Comparison of ENCODE assay signal across 8 cellular contexts in the genomic region with DNA sequence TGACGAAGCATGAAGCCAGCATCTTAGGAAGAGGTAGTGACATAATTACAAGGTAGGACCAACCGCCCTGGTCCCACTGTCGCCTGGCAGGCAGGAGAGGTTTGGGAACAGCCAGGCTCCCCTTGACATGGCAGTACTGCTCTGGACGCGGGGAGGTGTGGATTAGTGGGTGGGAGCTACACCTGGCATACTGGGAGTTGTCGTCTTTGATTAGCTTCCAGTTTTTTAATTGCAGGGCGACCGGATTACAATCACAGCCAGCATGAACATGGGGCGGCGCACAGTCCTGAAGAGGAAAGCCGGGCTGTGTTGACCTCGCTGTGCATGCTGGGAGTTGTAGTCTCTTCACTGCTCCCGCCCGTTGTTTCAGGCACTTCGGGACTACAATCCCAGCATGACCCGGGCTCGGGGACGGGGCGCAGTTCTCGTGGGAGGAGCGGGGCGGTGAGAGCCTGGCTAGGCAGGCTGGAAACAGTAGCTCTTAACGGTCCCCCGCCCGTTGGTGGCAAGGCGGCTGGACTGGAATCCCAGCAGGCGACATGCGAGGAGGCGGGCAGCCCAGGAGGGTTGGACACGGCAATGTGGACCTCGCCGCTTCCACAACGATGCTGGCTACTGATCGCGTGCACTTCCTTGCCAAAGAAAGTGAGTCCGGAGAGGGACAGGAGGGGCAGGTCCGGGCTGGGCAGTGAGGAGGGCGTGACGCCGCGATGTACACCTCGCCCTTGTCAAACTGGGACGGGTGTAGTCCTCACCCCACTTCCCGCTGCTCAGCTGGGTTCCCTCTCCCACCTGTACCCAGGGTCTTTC.
DNase-seq lines count a peak whose midpoint lies in the region; ATAC-seq and TF ChIP-seq lines count a peak whose summit lies in the region.

No MANE protein-coding gene starts in this region.

- no peak for ATAC-seq in HG03159 (IDR thresholded peaks at IDR 0.05; ENCODE audit: unreplicated experiment)

- peaks cover 38% of the 10 kb centered on the region for H3K9me3 ChIP-seq in A673 (ENCODE audit: low read depth, low read length, poor library complexity, severe bottlenecking)

- DNase-seq in NCI-H1092 treated with DMSO at 0.1 percent for 48 hours (lab: John Stamatoyannopoulos, UW): peak; percentile 95
- peak; percentile 83 to 86 for DNase-seq in activated CD4-positive, alpha-beta T cell treated with anti-CD3 and anti-CD28 coated beads, Interleukin-2, amount 50 U/mL, for 48 hours
- peak; percentile 88 for DNase-seq in effector CD8-positive, alpha-beta T cell (lab: John Stamatoyannopoulos, UW)
- DNase-seq in occipital lobe (lab: John Stamatoyannopoulos, UW): peak; percentile 91
- DNase-seq in substantia nigra (lab: John Stamatoyannopoulos, UW): peak; percentile 28 to 99 (median 93)
- DNase-seq in A673 (ENCODE audit: low spot score): no peak

- BruUV-seq in A673 (replicated peaks; lab: Mats Ljungman, UMichigan): no TSS peak

- peak; percentile 23 for TF ChIP-seq CTCF in 22Rv1 (IDR thresholded peaks at IDR 0.05)
- TF ChIP-seq CTCF in A673 (conservative IDR thresholded peaks at IDR 0.05; ENCODE audit: low read depth, low read length): no peak

- H3K27ac ChIP-seq in 22Rv1 (peak overlapping the region; percentile 36; the same call in 1 of the 2 replicates), substantia nigra (ENCODE audit: low read depth, low read length, poor library complexity, severe bottlenecking) (peak overlapping the region; percentile 71), A673 (ENCODE audit: low read depth, low read length, poor library complexity, severe bottlenecking) (no peak overlapping the region)

- H3K4me3 ChIP-seq in A673 (ENCODE audit: low read depth, low read length, poor library complexity, severe bottlenecking): no peak overlapping the region

- POLR2A ChIA-PET in A673 (lab: Charles Lee; ENCODE audit: low non-redundant PET): no interaction called here

- H3K4me1 ChIP-seq in A673 (ENCODE audit: insufficient read depth, low read length, poor library complexity, severe bottlenecking): no peaks in the 10 kb centered on the region

- no peaks in the 10 kb centered on the region for H3K36me3 ChIP-seq in A673 (ENCODE audit: insufficient read depth, low read length, poor library complexity, severe bottlenecking)

- CTCF ChIA-PET in A673 (lab: Charles Lee): no interaction called here

- no peaks in the 10 kb centered on the region for H3K27me3 ChIP-seq in A673 (replicated peaks; ENCODE audit: insufficient read depth, low read depth, low read length, poor library complexity)

- intact Hi-C loops in A673 (cut with micrococcal nuclease; ENCODE audit: unreplicated experiment): no loop called here
